ENCODE assay signal across 17 cellular contexts in genomic region chr1:52520149-52520548, GRCh38. TPM values are rescaled to one million over a fixed set of nuclear protein-coding genes. Genes with fewer than 3 reads are reported as not detected.
DNase-seq lines count a peak whose midpoint lies in the region; ATAC-seq lines count a peak whose summit lies in the region.
"Had no signal": no experiment of that assay in that cellular context is flagged by ENCODE, and none has a peak within 500 bp of the region (broad histone marks: within the 10 kb centered on the region; RNA-seq: fewer than 3 reads in every experiment).

No MANE protein-coding gene starts in this region.

- peaks cover 34% of the 10 kb centered on the region for H3K4me1 Mint-ChIP-seq in activated CD8-positive, alpha-beta memory T cell treated with anti-CD3 and anti-CD28 coated beads, Interleukin-2, amount 10 ng/mL, durations not matched to agents 7 days and 5 days

- peaks cover 22% of the 10 kb centered on the region for H3K36me3 Mint-ChIP-seq in activated CD8-positive, alpha-beta memory T cell treated with anti-CD3 and anti-CD28 coated beads, Interleukin-2, amount 10 ng/mL, durations not matched to agents 7 days and 5 days

- DNase-seq in activated CD8-positive, alpha-beta memory T cell treated with anti-CD3 and anti-CD28 coated beads, Interleukin-2, amount 10 ng/mL, durations not matched to agents 7 days and 5 days, result no peak
- DNase-seq in activated CD8-positive, alpha-beta memory T cell treated with anti-CD3 and anti-CD28 coated beads, Interleukin-2, amount 50 U/mL, for 4 hours, result no peak
- DNase-seq in NCI-H460 (ENCODE audit: extremely low read depth, low read depth) (peak; percentile 16), dedifferentiated amniotic fluid mesenchymal stem cell (ENCODE audit: extremely low spot score) (peak; percentile 92), DMS153 (lab: John Stamatoyannopoulos, UW) (no peak), MG63 (no peak)
- no peak for DNase-seq in stimulated activated naive CD8-positive, alpha-beta T cell treated with anti-CD3 and anti-CD28 coated beads, Interleukin-15, Interleukin-2, amounts not matched to agents 100 U/mL and 50 U/mL, for 24 hours
- DNase-seq: ACHN; activated CD4-positive, alpha-beta T cell treated with anti-CD3 and anti-CD28 coated beads, Interleukin-2, amount 50 U/mL, for 1 hour; anterior cingulate cortex; DMS79 treated with DMSO at 0.1 percent for 48 hours; GOT3; left colon; NCI-H510A treated with DMSO at 0.1 percent for 48 hours; stimulated activated CD4-positive, alpha-beta T cell treated with anti-CD3 and anti-CD28 coated beads, Interleukin-12 subunit alpha, Interleukin-12 subunit beta, amount 100 ng/mL, for 4 hours had no signal

- no peaks in the 10 kb centered on the region for H3K27me3 ChIP-seq in MG63
- H3K27me3 ChIP-seq: foreskin keratinocyte had no signal

- H3K4me3 ChIP-seq in MG63, result no peak overlapping the region

- peak; percentile 74 for ATAC-seq in activated CD8-positive, alpha-beta memory T cell treated with anti-CD3 and anti-CD28 coated beads, Interleukin-2, amount 10 ng/mL, durations not matched to agents 7 days and 5 days
- peak; percentile 88 for ATAC-seq in stimulated activated naive CD8-positive, alpha-beta T cell treated with anti-CD3 and anti-CD28 coated beads, Interleukin-15, Interleukin-2, amounts not matched to agents 100 U/mL and 50 U/mL, for 24 hours
- no peak for ATAC-seq in HG02884 (IDR thresholded peaks at IDR 0.05; ENCODE audit: unreplicated experiment)
- ATAC-seq: foreskin keratinocyte, left colon had no signal

- H3K27ac Mint-ChIP-seq in activated CD8-positive, alpha-beta memory T cell treated with anti-CD3 and anti-CD28 coated beads, Interleukin-2, amount 10 ng/mL, durations not matched to agents 7 days and 5 days, result peak overlapping the region; percentile 39

- CTCF ChIA-PET in activated CD8-positive, alpha-beta memory T cell treated with anti-CD3 and anti-CD28 coated beads, Interleukin-2, amount 10 ng/mL, durations not matched to agents 7 days and 5 days (lab: Charles Lee), result interaction anchor here (0.9 kb wide), 2 partner anchors 11 to 15 kb away, joined by 3 to 4 read pairs; no protein-coding TSS in a partner anchor

- no peaks in the 10 kb centered on the region for H3K9me3 ChIP-seq in MG63

- H3K9me3 Mint-ChIP-seq in activated CD8-positive, alpha-beta memory T cell treated with anti-CD3 and anti-CD28 coated beads, Interleukin-2, amount 10 ng/mL, durations not matched to agents 7 days and 5 days (ENCODE audit: low read depth), result no peaks in the 10 kb centered on the region

- H3K4me3 Mint-ChIP-seq in activated CD8-positive, alpha-beta memory T cell treated with anti-CD3 and anti-CD28 coated beads, Interleukin-2, amount 10 ng/mL, durations not matched to agents 7 days and 5 days, result no peak overlapping the region

- peaks cover 21% of the 10 kb centered on the region for H3K36me3 ChIP-seq in MG63

- no peaks in the 10 kb centered on the region for H3K27me3 Mint-ChIP-seq in activated CD8-positive, alpha-beta memory T cell treated with anti-CD3 and anti-CD28 coated beads, Interleukin-2, amount 10 ng/mL, durations not matched to agents 7 days and 5 days

RNA-seq across cellular contexts. Expression of gene TUT4, which starts 32.7 kb away (rescaled TPM):
- total RNA-seq in activated CD8-positive, alpha-beta memory T cell treated with anti-CD3 and anti-CD28 coated beads, Interleukin-2, amount 10 ng/mL, durations not matched to agents 7 days and 5 days, result 10 to 100 TPM; 60.4 to 76.5 TPM
- 27.5 and 29.4 TPM in 2 replicates for total RNA-seq in NCI-H460 (2014; rRNA removed; shearing (Covaris generic))
- polyA plus RNA-seq in NCI-H460 (2014; cell fraction: nucleus; rRNA removed), result 23.9 and 32.4 TPM in 2 replicates
- total RNA-seq in MG63 (2014; rRNA removed; shearing (Covaris generic); ENCODE audit: low replicate concordance), result 10.9 and 60.2 TPM in 2 replicates

Comparison
In these comparisons a context has a peak if more than half of its experiments do, and no peak if none do; other contexts are left out.
1. DNase-seq: peak in NCI-H460 (single experiment) and dedifferentiated amniotic fluid mesenchymal stem cell (single experiment); none in activated CD8-positive, alpha-beta memory T cell treated with anti-CD3 and anti-CD28 coated beads, Interleukin-2, amount 10 ng/mL, durations not matched to agents 7 days and 5 days (single experiment), activated CD8-positive, alpha-beta memory T cell treated with anti-CD3 and anti-CD28 coated beads, Interleukin-2, amount 50 U/mL, for 4 hours (single experiment), stimulated activated naive CD8-positive, alpha-beta T cell treated with anti-CD3 and anti-CD28 coated beads, Interleukin-15, Interleukin-2, amounts not matched to agents 100 U/mL and 50 U/mL, for 24 hours (single experiment), DMS153 (single experiment) and MG63 (single experiment).